23 cellular contexts compared by ENCODE assay signal in genomic region chr2:213640742-213641425, GRCh38.
A peak's percentile ranks its signal among the peaks of the same experiment; 100 is the strongest.
DNase-seq lines count a peak whose midpoint lies in the region; ATAC-seq and TF ChIP-seq lines count a peak whose summit lies in the region.
"Had no signal": no experiment of that assay in that cellular context is flagged by ENCODE, and none has a peak within 500 bp of the region (broad histone marks: within the 10 kb centered on the region; RNA-seq: fewer than 3 reads in every experiment).

No MANE protein-coding gene starts in this region.

- peak overlapping the region; percentile 25; the same call in 1 of the 2 replicates for H2AFZ ChIP-seq in OCI-LY3 (ENCODE audit: low read depth, low read length)

- no peaks in the 10 kb centered on the region for H3K27me3 ChIP-seq in OCI-LY3 (ENCODE audit: low read depth, low read length)
- H3K27me3 ChIP-seq: left lung, tibial nerve had no signal

- H3K36me3 ChIP-seq in OCI-LY3 (replicated peaks; ENCODE audit: low read depth, low read length), result no peaks in the 10 kb centered on the region
- H3K36me3 ChIP-seq: left lung, tibial nerve had no signal

- no peaks in the 10 kb centered on the region for H3K9me3 ChIP-seq in OCI-LY3 (ENCODE audit: insufficient read depth, low read length)

- no peak overlapping the region for H3K27ac ChIP-seq in OCI-LY3 (ENCODE audit: low read length)
- H3K27ac ChIP-seq: left lung, tibial nerve had no signal

- H3K9ac ChIP-seq in OCI-LY3 (ENCODE audit: low read length), result no peak overlapping the region

- peak; percentile 14 for DNase-seq in NCI-H146 (lab: John Stamatoyannopoulos, UW)
- no peak for DNase-seq in NCI-H146 treated with DMSO at 0.1 percent for 48 hours (lab: John Stamatoyannopoulos, UW; ENCODE audit: unreplicated experiment)
- DNase-seq in ureter (ENCODE audit: low spot score), result peak; percentile 49
- DNase-seq in epidermal melanocyte (ENCODE audit: insufficient read length, low spot score), result no peak
- DNase-seq in NCI-H2107 (lab: John Stamatoyannopoulos, UW), result no peak
- DNase-seq: activated CD4-positive, alpha-beta T cell treated with anti-CD3 and anti-CD28 coated beads for 1 hour; activated CD8-positive, alpha-beta memory T cell treated with anti-CD3 and anti-CD28 coated beads for 24 hours; activated naive CD4-positive, alpha-beta T cell treated with Interleukin-2 at 50 U/mL for 16 hours; activated T-cell treated with anti-CD3 and anti-CD28 coated beads, Interleukin-2, amount 50 U/mL, for 4 hours; cerebellar nuclear complex; effector CD4-positive, alpha-beta T cell; glutamatergic neuron; left lung; NCI-H1694 treated with DMSO at 0.1 percent for 48 hours; NCI-H526; SIG-M5; stimulated activated CD4-positive, alpha-beta T cell treated with anti-CD3 and anti-CD28 coated beads, Interleukin-4, amount 100 ng/mL, for 1 hour; stimulated activated naive CD8-positive, alpha-beta T cell treated with anti-CD3 and anti-CD28 coated beads, Interleukin-15, Interleukin-2, amounts not matched to agents 100 U/mL and 50 U/mL, for 24 hours; T-cell had no signal

- H3K4me1 ChIP-seq in OCI-LY3 (ENCODE audit: low read length), result no peaks in the 10 kb centered on the region
- H3K4me1 ChIP-seq: left lung, tibial nerve had no signal

- H3K79me2 ChIP-seq in OCI-LY3 (ENCODE audit: low read length), result no peaks in the 10 kb centered on the region

- H3K4me2 ChIP-seq in OCI-LY3 (ENCODE audit: low read length), result no peak overlapping the region

- H3K4me3 ChIP-seq in OCI-LY3 (ENCODE audit: low read length), result no peak overlapping the region
- H3K4me3 ChIP-seq: left lung, tibial nerve had no signal

- no peaks in the 10 kb centered on the region for H4K20me1 ChIP-seq in OCI-LY3 (ENCODE audit: insufficient read depth, low read length)

- ATAC-seq in esophagus mucosa (peak; percentile 97), GM18520 (IDR thresholded peaks at IDR 0.05; ENCODE audit: unreplicated experiment) (no peak)
- ATAC-seq: activated T-cell treated with anti-CD3 and anti-CD28 coated beads, Interleukin-2, amount 50 U/mL, for 4 hours; left lung; stimulated activated naive CD8-positive, alpha-beta T cell treated with anti-CD3 and anti-CD28 coated beads, Interleukin-15, Interleukin-2, amounts not matched to agents 100 U/mL and 50 U/mL, for 24 hours; T-cell had no signal

- TF ChIP-seq CTCF in OCI-LY3 (IDR thresholded peaks at IDR 0.05; ENCODE audit: low read depth, low read length), result no peak

Comparison
In these comparisons a context has a peak if more than half of its experiments do, and no peak if none do; other contexts are left out.
1. DNase-seq: peak in NCI-H146 (single experiment) and ureter (single experiment); none in NCI-H146 treated with DMSO at 0.1 percent for 48 hours (single experiment), epidermal melanocyte (single experiment) and NCI-H2107 (single experiment).